Comparison of ENCODE assay signal across 22 cellular contexts in genomic region chr2:198232281-198232680, GRCh38.
"Had no signal": no experiment of that assay in that cellular context is flagged by ENCODE, and none has a peak within 500 bp of the region (broad histone marks: within the 10 kb centered on the region; RNA-seq: fewer than 3 reads in every experiment).

No MANE protein-coding gene starts in this region.

- DNase-seq: hippocampal formation; kidney; left colon; left lung; lower lobe of right lung; mammary epithelial cell; mesendoderm; naive B cell; natural killer cell; nephron progenitor cell; occipital lobe; stimulated activated CD4-positive, alpha-beta T cell treated with anti-CD3 and anti-CD28 coated beads, Interleukin-12 subunit alpha, Interleukin-12 subunit beta, amount 100 ng/mL, for 4 hours; stimulated activated CD4-positive, alpha-beta T cell treated with anti-CD3 and anti-CD28 coated beads, Interleukin-15, amount 100 ng/mL, for 24 hours; stimulated activated CD4-positive, alpha-beta T cell treated with anti-CD3 and anti-CD28 coated beads, Interleukin-2, amount 100 ng/mL, for 24 hours; stimulated activated CD4-positive, alpha-beta T cell treated with anti-CD3 and anti-CD28 coated beads, Interleukin-4, amount 100 ng/mL, for 1 hour; stimulated activated naive B cell treated with anti-CD40 and anti-IgM and Interleukin-4, amounts not matched to agents 10 μg/mL and 1 μg/mL and 100 μg/mL, for 72 hours; stimulated activated naive CD8-positive, alpha-beta T cell treated with anti-CD3 and anti-CD28 coated beads, Interleukin-15, Interleukin-2, amounts not matched to agents 100 U/mL and 50 U/mL, for 24 hours; stomach; testis; thyroid gland; transverse colon; upper lobe of left lung had no signal
